Comparison of ENCODE assay signal across 27 cellular contexts in genomic region chr7:85033263-85033662, GRCh38.
"Had no signal": no experiment of that assay in that cellular context is flagged by ENCODE, and none has a peak within 500 bp of the region (broad histone marks: within the 10 kb centered on the region; RNA-seq: fewer than 3 reads in every experiment).

No MANE protein-coding gene starts in this region.

- DNase-seq: activated CD4-positive, alpha-beta T cell treated with anti-CD3 and anti-CD28 coated beads for 4 hours; activated CD4-positive, alpha-beta T cell treated with anti-CD3 and anti-CD28 coated beads, Interleukin-2, amount 50 U/mL, for 48 hours; activated CD8-positive, alpha-beta memory T cell treated with anti-CD3 and anti-CD28 coated beads for 24 hours; activated effector memory CD4-positive, alpha-beta T cell treated with Interleukin-2 at 50 U/mL for 16 hours; activated naive CD4-positive, alpha-beta T cell treated with Interleukin-2 at 50 U/mL for 16 hours; anterior cingulate cortex; dermis blood vessel endothelial cell; effector CD8-positive, alpha-beta T cell; islet precursor cell; left ventricle myocardium superior; mammary epithelial cell; naive B cell; nephron progenitor cell; psoas muscle; stimulated activated CD4-positive, alpha-beta T cell treated with anti-CD3 and anti-CD28 coated beads, Interleukin-15, amount 100 ng/mL, for 24 hours; stimulated activated CD4-positive, alpha-beta T cell treated with anti-CD3 and anti-CD28 coated beads, Interleukin-2, amount 100 ng/mL, for 24 hours; stimulated activated naive B cell treated with anti-CD40 and anti-IgM and Interleukin-4, amounts not matched to agents 10 μg/mL and 1 μg/mL and 100 μg/mL, for 72 hours; stomach; upper lobe of right lung had no signal

- H3K4me3 Mint-ChIP-seq: activated naive CD8-positive, alpha-beta T cell; central memory CD8-positive, alpha-beta T cell; naive B cell; nephron progenitor cell; stimulated activated naive B cell treated with anti-CD40 and anti-IgM and Interleukin-4, amounts not matched to agents 10 μg/mL and 1 μg/mL and 100 μg/mL, for 72 hours; T-helper 2 cell treated with Interferon-gamma antibody and Interleukin-4, amounts not matched to agents 5 μg/mL and 100 μg/mL, for 36 hours had no signal

- H3K27ac ChIP-seq: gastroesophageal sphincter, hepatocyte, parathyroid adenoma, psoas muscle, stomach, thyroid gland, upper lobe of right lung, VCaP had no signal

- H3K4me1 ChIP-seq: gastroesophageal sphincter, parathyroid adenoma, psoas muscle had no signal

- H3K36me3 ChIP-seq: gastroesophageal sphincter, stomach, thyroid gland, upper lobe of right lung had no signal

- H3K27me3 Mint-ChIP-seq: central memory CD8-positive, alpha-beta T cell; stimulated activated naive B cell treated with anti-CD40 and anti-IgM and Interleukin-4, amounts not matched to agents 10 μg/mL and 1 μg/mL and 100 μg/mL, for 72 hours had no signal

- H3K36me3 Mint-ChIP-seq: activated naive CD8-positive, alpha-beta T cell; naive B cell; stimulated activated naive B cell treated with anti-CD40 and anti-IgM and Interleukin-4, amounts not matched to agents 10 μg/mL and 1 μg/mL and 100 μg/mL, for 72 hours had no signal

- H3K27ac Mint-ChIP-seq: activated naive CD8-positive, alpha-beta T cell; naive B cell; nephron progenitor cell; stimulated activated naive B cell treated with anti-CD40 and anti-IgM and Interleukin-4, amounts not matched to agents 10 μg/mL and 1 μg/mL and 100 μg/mL, for 72 hours; T-helper 2 cell treated with Interferon-gamma antibody and Interleukin-4, amounts not matched to agents 5 μg/mL and 100 μg/mL, for 36 hours had no signal

- H3K4me2 ChIP-seq: hepatocyte had no signal

- H3K9me3 ChIP-seq: gastroesophageal sphincter, psoas muscle, stomach, thyroid gland, upper lobe of right lung had no signal

- H3K27me3 ChIP-seq: gastroesophageal sphincter, hepatocyte, stomach, thyroid gland, upper lobe of right lung had no signal

- H3K4me3 ChIP-seq: gastroesophageal sphincter, hepatocyte, psoas muscle, stomach, thyroid gland, upper lobe of right lung had no signal

- H3K4me1 Mint-ChIP-seq: central memory CD8-positive, alpha-beta T cell; naive B cell; stimulated activated naive B cell treated with anti-CD40 and anti-IgM and Interleukin-4, amounts not matched to agents 10 μg/mL and 1 μg/mL and 100 μg/mL, for 72 hours had no signal

- H3K9ac ChIP-seq: parathyroid adenoma had no signal

- ATAC-seq: gastroesophageal sphincter; left ventricle myocardium superior; psoas muscle; stimulated activated naive B cell treated with anti-CD40 and anti-IgM and Interleukin-4, amounts not matched to agents 10 μg/mL and 1 μg/mL and 100 μg/mL, for 72 hours; upper lobe of right lung had no signal

- H3K79me2 ChIP-seq: hepatocyte, parathyroid adenoma had no signal

- H3K9me3 Mint-ChIP-seq: naive B cell; nephron progenitor cell; stimulated activated naive B cell treated with anti-CD40 and anti-IgM and Interleukin-4, amounts not matched to agents 10 μg/mL and 1 μg/mL and 100 μg/mL, for 72 hours; T-helper 2 cell treated with Interferon-gamma antibody and Interleukin-4, amounts not matched to agents 5 μg/mL and 100 μg/mL, for 36 hours had no signal

- H2AFZ ChIP-seq: hepatocyte, parathyroid adenoma had no signal
